In genomic region chr17:64741038-64741641, GRCh38 we compare ENCODE assay signal across 10 cellular contexts.
DNase-seq lines count a peak whose midpoint lies in the region; ATAC-seq, FAIRE-seq and TF ChIP-seq lines count a peak whose summit lies in the region.
"Had no signal": no experiment of that assay in that cellular context is flagged by ENCODE, and none has a peak within 500 bp of the region (broad histone marks: within the 10 kb centered on the region; RNA-seq: fewer than 3 reads in every experiment).

No MANE protein-coding gene starts in this region.

- peak overlapping the region; percentile 18 for H3K4me3 Mint-ChIP-seq in CD8-positive, alpha-beta T cell
- H3K4me3 Mint-ChIP-seq: activated CD4-positive, alpha-beta memory T cell treated with anti-CD3 and anti-CD28 coated beads for 36 hours had no signal

- H3K27ac Mint-ChIP-seq in CD8-positive, alpha-beta T cell: peak overlapping the region; percentile 37
- H3K27ac Mint-ChIP-seq: activated CD4-positive, alpha-beta memory T cell treated with anti-CD3 and anti-CD28 coated beads for 36 hours had no signal

- no peaks in the 10 kb centered on the region for H3K27me3 Mint-ChIP-seq in CD8-positive, alpha-beta T cell (ENCODE audit: low read depth)
- H3K27me3 Mint-ChIP-seq: activated CD4-positive, alpha-beta memory T cell treated with anti-CD3 and anti-CD28 coated beads for 36 hours had no signal

- no peaks in the 10 kb centered on the region for H3K36me3 Mint-ChIP-seq in CD8-positive, alpha-beta T cell
- H3K36me3 Mint-ChIP-seq: activated CD4-positive, alpha-beta memory T cell treated with anti-CD3 and anti-CD28 coated beads for 36 hours had no signal

- CTCF ChIA-PET in CD8-positive, alpha-beta T cell (lab: Charles Lee): interaction anchor here (1.6 to 3.0 kb wide), 2 partner anchors 92 to 322 kb away, joined by 5 to 11 read pairs; no protein-coding TSS in a partner anchor

- TF ChIP-seq CTCF in CD8-positive, alpha-beta T cell (IDR thresholded peaks at IDR 0.05): no peak
- TF ChIP-seq CTCF in left ventricle myocardium inferior (IDR thresholded peaks at IDR 0.05; ENCODE audit: borderline replicate concordance): no peak
- no peak for TF ChIP-seq CTCF in psoas muscle (IDR thresholded peaks at IDR 0.05)
- no peak for TF ChIP-seq CTCF in ovary (IDR thresholded peaks at IDR 0.05)

- no peak for FAIRE-seq in frontal cortex (lab: Jason Lieb, UNC)

- TF ChIP-seq POLR2A in ovary (IDR thresholded peaks at IDR 0.05): no peak

- H3K4me1 Mint-ChIP-seq in CD8-positive, alpha-beta T cell (ENCODE audit: low read depth): peaks cover 22% of the 10 kb centered on the region

- H3K4me1 ChIP-seq in CD8-positive, alpha-beta T cell (ENCODE audit: insufficient read depth, low read length): no peaks in the 10 kb centered on the region
- H3K4me1 ChIP-seq in left ventricle myocardium inferior (peaks cover 36% of the 10 kb centered on the region), psoas muscle (peaks cover 6% of the 10 kb centered on the region), ovary (ENCODE audit: insufficient read depth) (no peaks in the 10 kb centered on the region)

- no peak for DNase-seq in CD8-positive, alpha-beta T cell
- DNase-seq in left ventricle myocardium inferior: no peak
- no peak for DNase-seq in psoas muscle
- no peak for DNase-seq in ovary
- DNase-seq in AG08396 (ENCODE audit: low spot score): no peak
- no peak for DNase-seq in frontal cortex (ENCODE audit: low spot score in 2 of 2)
- DNase-seq: activated CD4-positive, alpha-beta memory T cell treated with anti-CD3 and anti-CD28 coated beads for 36 hours; occipital lobe had no signal

- WGBS in psoas muscle, 3 donors: 43 to 55% (median 44%) methylated on average over 6 of the region's 6 CpGs
- WGBS in ovary, 3 donors: 22 to 38% (median 27%) methylated on average over 6 of the region's 6 CpGs

- H3K4me3 ChIP-seq in CD8-positive, alpha-beta T cell (ENCODE audit: low read depth, low read length): no peak overlapping the region
- H3K4me3 ChIP-seq in left ventricle myocardium inferior (no peak overlapping the region), psoas muscle (no peak overlapping the region), ovary (no peak overlapping the region)

- no peaks in the 10 kb centered on the region for H3K9me3 Mint-ChIP-seq in CD8-positive, alpha-beta T cell
- H3K9me3 Mint-ChIP-seq: activated CD4-positive, alpha-beta memory T cell treated with anti-CD3 and anti-CD28 coated beads for 36 hours had no signal

- ATAC-seq in CD8-positive, alpha-beta T cell: no peak
- ATAC-seq in psoas muscle: peak in 2 of 4 donors; percentile 31 to 57
- ATAC-seq in GM18867 (IDR thresholded peaks at IDR 0.05; ENCODE audit: unreplicated experiment): no peak

- no peak for TF ChIP-seq EP300 in ovary (IDR thresholded peaks at IDR 0.05)

- POLR2A ChIA-PET in CD8-positive, alpha-beta T cell (lab: Charles Lee): no interaction called here

- H3K9me3 ChIP-seq in CD8-positive, alpha-beta T cell (ENCODE audit: low read length): no peaks in the 10 kb centered on the region
- H3K9me3 ChIP-seq in left ventricle myocardium inferior (replicated peaks): no peaks in the 10 kb centered on the region
- no peaks in the 10 kb centered on the region for H3K9me3 ChIP-seq in psoas muscle
- H3K9me3 ChIP-seq in ovary: no peaks in the 10 kb centered on the region

- no peak overlapping the region for H3K27ac ChIP-seq in CD8-positive, alpha-beta T cell (ENCODE audit: low read depth, low read length)
- peak overlapping the region; percentile 10 for H3K27ac ChIP-seq in angular gyrus (ENCODE audit: low read depth, low read length)
- peak overlapping the region; percentile 76 for H3K27ac ChIP-seq in left ventricle myocardium inferior (replicated peaks)
- H3K27ac ChIP-seq in psoas muscle: peak overlapping the region; percentile 30
- H3K27ac ChIP-seq in ovary: no peak overlapping the region

- H3K27me3 ChIP-seq in CD8-positive, alpha-beta T cell (ENCODE audit: insufficient read depth, low read length): no peaks in the 10 kb centered on the region
- H3K27me3 ChIP-seq in left ventricle myocardium inferior (ENCODE audit: low read depth) (no peaks in the 10 kb centered on the region), psoas muscle (ENCODE audit: insufficient read depth in 3 of 3, low read length in 2 of 3) (no peaks in the 10 kb centered on the region), ovary (no peaks in the 10 kb centered on the region)

- no peaks in the 10 kb centered on the region for H3K36me3 ChIP-seq in CD8-positive, alpha-beta T cell (ENCODE audit: insufficient read depth, low read length)
- no peaks in the 10 kb centered on the region for H3K36me3 ChIP-seq in left ventricle myocardium inferior
- H3K36me3 ChIP-seq in psoas muscle (ENCODE audit: insufficient read depth in 1 of 2, low read depth in 1 of 2): no peaks in the 10 kb centered on the region
- H3K36me3 ChIP-seq in ovary: no peaks in the 10 kb centered on the region

- intact Hi-C loops in CD8-positive, alpha-beta T cell (cut with DNase I, micrococcal nuclease): loop anchor here in 1 of 2 experiments (2.0 kb wide), 1 partner anchor 320 kb away; no protein-coding TSS in a partner anchor
- intact Hi-C loops in left ventricle myocardium inferior (cut with micrococcal nuclease) (no loop called here), psoas muscle (cut with DNase I) (no loop called here), ovary (cut with DNase I) (no loop called here)

Comparison
In these comparisons a context has a peak if more than half of its experiments do, and no peak if none do; other contexts are left out.
1. H3K27ac ChIP-seq: peak in angular gyrus (single experiment), left ventricle myocardium inferior (single experiment) and psoas muscle (single experiment); none in CD8-positive, alpha-beta T cell (single experiment) and ovary (0 of 2).